ENCODE assay signal across 16 cellular contexts in the genomic region with DNA sequence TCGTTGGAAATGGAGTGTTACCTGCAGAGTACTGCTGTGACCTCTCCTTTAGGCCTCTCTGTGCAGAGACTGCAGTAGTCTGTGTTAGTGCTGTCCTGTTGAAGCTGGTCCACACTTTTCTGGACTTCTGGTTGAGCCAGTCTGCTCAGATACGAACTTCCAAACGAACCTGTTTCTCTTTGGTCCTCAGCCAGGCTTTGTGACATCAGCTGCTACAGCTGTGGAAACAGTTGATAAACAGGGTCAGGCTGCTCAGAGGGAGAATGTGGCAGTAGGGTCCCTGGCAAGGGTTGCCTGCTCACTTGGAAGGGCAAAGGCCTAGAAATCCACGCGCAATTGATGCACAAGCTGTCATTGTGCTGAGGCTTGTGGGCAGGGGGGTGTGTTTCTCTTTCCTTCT.
DNase-seq lines count a peak whose midpoint lies in the region; ATAC-seq and TF ChIP-seq lines count a peak whose summit lies in the region.
"Had no signal": no experiment of that assay in that cellular context is flagged by ENCODE, and none has a peak within 500 bp of the region (broad histone marks: within the 10 kb centered on the region; RNA-seq: fewer than 3 reads in every experiment).

No MANE protein-coding gene starts in this region.

- ATAC-seq in left ventricle myocardium superior, result peak; percentile 74
- ATAC-seq: CD8-positive, alpha-beta T cell; K562; stimulated activated naive CD8-positive, alpha-beta T cell treated with anti-CD3 and anti-CD28 coated beads, Interleukin-15, Interleukin-2, amounts not matched to agents 100 U/mL and 50 U/mL, for 24 hours had no signal

- WGBS in prostate gland, result 62% methylated on average over 5 of the region's 5 CpGs

- H3K4me1 ChIP-seq in prostate gland (replicated peaks) (peaks cover 4% of the 10 kb centered on the region), tibial artery (peaks cover 0 to 3% (median 0%) of the 10 kb centered on the region in 4 donors)

- H3K27me3 ChIP-seq in prostate gland (replicated peaks; ENCODE audit: insufficient read depth) (no peaks in the 10 kb centered on the region), tibial artery (no peaks in the 10 kb centered on the region), brain microvascular endothelial cell (replicated peaks) (no peaks in the 10 kb centered on the region)

- DNase-seq in DMS53 (lab: John Stamatoyannopoulos, UW) (peak; percentile 50), NCI-H69 (lab: John Stamatoyannopoulos, UW) (peak; percentile 52), left ventricle myocardium superior (no peak), prostate gland (ENCODE audit: low spot score) (peak; percentile 91), NCI-H128 (lab: John Stamatoyannopoulos, UW; ENCODE audit: unreplicated experiment) (no peak), tibial artery (no peak), brain microvascular endothelial cell (no peak)
- DNase-seq: activated CD4-positive, alpha-beta memory T cell treated with anti-CD3 and anti-CD28 coated beads, Interleukin-2, amount 10 ng/mL, durations not matched to agents 7 days and 5 days; activated gamma-delta T cell treated with Interleukin-2 at 50 U/mL for 16 hours; CD8-positive, alpha-beta T cell; erythroblast; mesendoderm; NCI-H2029 treated with DMSO at 0.1 percent for 48 hours; stimulated activated CD4-positive, alpha-beta T cell treated with anti-CD3 and anti-CD28 coated beads, Interleukin-4, amount 100 ng/mL, for 1 hour; stimulated activated naive CD8-positive, alpha-beta T cell treated with anti-CD3 and anti-CD28 coated beads, Interleukin-15, Interleukin-2, amounts not matched to agents 100 U/mL and 50 U/mL, for 24 hours had no signal

- H3K36me3 ChIP-seq in prostate gland (no peaks in the 10 kb centered on the region), tibial artery (no peaks in the 10 kb centered on the region), brain microvascular endothelial cell (replicated peaks) (no peaks in the 10 kb centered on the region)

- H3K9me3 ChIP-seq in prostate gland (no peaks in the 10 kb centered on the region), tibial artery (no peaks in the 10 kb centered on the region)

- H3K4me3 ChIP-seq in prostate gland (no peak overlapping the region), tibial artery (no peak overlapping the region), brain microvascular endothelial cell (ENCODE audit: low read depth, low read length) (no peak overlapping the region)
- H3K4me3 ChIP-seq: K562 had no signal

- TF ChIP-seq POLR2A in prostate gland (IDR thresholded peaks at IDR 0.05), result peak; percentile 10

- in situ Hi-C loops in brain microvascular endothelial cell (cut with HindIII; ENCODE audit: low pct_ligation_motif_present, low sequenced_read_pairs), result no loop called here

- intact Hi-C loops in left ventricle myocardium superior (cut with micrococcal nuclease) (no loop called here), prostate gland (cut with DNase I) (no loop called here), tibial artery (cut with DNase I; ENCODE audit: low total_unique reads) (no loop called here)

- no peak for TF ChIP-seq CTCF in prostate gland (IDR thresholded peaks at IDR 0.05)
- TF ChIP-seq CTCF in tibial artery (IDR thresholded peaks at IDR 0.05), result no peak
- no peak for TF ChIP-seq CTCF in brain microvascular endothelial cell (IDR thresholded peaks at IDR 0.05; ENCODE audit: low read depth, low read length, missing control alignments)

- H3K27ac ChIP-seq in prostate gland, result peak overlapping the region; percentile 45 to 68
- no peak overlapping the region for H3K27ac ChIP-seq in tibial artery
- no peak overlapping the region for H3K27ac ChIP-seq in brain microvascular endothelial cell

Comparison
In these comparisons a context has a peak if more than half of its experiments do, and no peak if none do; other contexts are left out.
1. DNase-seq: peak in DMS53 (single experiment), NCI-H69 (single experiment) and prostate gland (single experiment); none in left ventricle myocardium superior (single experiment), NCI-H128 (single experiment), tibial artery (0 of 2) and brain microvascular endothelial cell (single experiment).
2. H3K27ac ChIP-seq: peak in prostate gland (2 of 2); none in tibial artery (0 of 2) and brain microvascular endothelial cell (single experiment).